Comparison of ENCODE assay signal across 10 cellular contexts in the genomic region with DNA sequence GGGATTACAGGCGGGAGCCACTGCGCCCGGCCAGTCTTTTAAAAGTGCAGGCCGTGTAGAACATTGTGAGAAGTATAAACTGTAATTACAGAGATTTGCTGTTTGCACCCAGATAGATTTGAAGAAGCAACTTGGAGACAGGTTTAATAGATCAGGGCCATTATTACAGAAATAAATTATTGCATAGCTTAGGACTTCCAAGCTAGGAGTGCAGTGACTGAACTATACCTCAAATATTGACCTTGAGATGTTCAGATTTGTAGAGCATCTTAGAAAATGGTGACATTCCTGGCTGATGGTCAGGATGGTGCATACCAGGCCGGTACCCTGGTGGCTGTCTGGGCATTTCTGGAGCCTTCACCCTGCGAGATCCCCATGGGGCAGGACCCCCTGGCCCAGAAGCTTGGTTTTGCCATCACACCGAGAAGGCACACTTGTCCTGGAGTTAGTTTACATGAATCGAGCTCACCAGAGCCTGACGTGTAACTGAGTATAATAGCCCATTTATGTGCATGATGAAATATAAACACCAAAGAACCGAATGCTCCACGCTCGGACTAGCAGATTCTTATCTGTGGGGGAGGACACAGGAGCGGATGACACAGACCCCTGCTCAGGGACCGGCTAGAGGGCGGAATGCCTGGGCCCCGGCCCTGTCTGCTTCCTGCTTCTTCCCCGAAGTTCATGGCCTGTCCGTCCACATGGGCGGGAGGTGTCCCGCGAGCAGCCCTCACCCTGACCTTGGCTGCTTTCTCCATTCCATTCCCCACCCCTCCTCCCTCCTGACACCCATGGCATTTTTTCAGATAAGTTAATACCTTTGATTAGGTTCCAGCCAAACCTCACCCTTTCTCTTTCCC. TPM values are rescaled to one million over a fixed set of nuclear protein-coding genes. Genes with fewer than 3 reads are reported as not detected.
A peak's percentile ranks its signal among the peaks of the same experiment; 100 is the strongest.
DNase-seq lines count a peak whose midpoint lies in the region; ATAC-seq and TF ChIP-seq lines count a peak whose summit lies in the region.
"Had no signal": no experiment of that assay in that cellular context is flagged by ENCODE, and none has a peak within 500 bp of the region (broad histone marks: within the 10 kb centered on the region; RNA-seq: fewer than 3 reads in every experiment).

No MANE protein-coding gene starts in this region.

- H2BK5ac ChIP-seq in neuronal stem cell (ENCODE audit: low read length) = no peak overlapping the region

- H2BK120ac ChIP-seq in neuronal stem cell (ENCODE audit: low read depth, low read length) = no peak overlapping the region

- H3K23ac ChIP-seq in neuronal stem cell (ENCODE audit: low read depth, low read length, poor library complexity) = no peak overlapping the region

- TF ChIP-seq CTCF in AG09319 (IDR thresholded peaks at IDR 0.05; ENCODE audit: low read depth, low read length) = no peak
- TF ChIP-seq CTCF in omental fat pad (IDR thresholded peaks at IDR 0.05) = no peak

- H2BK15ac ChIP-seq in neuronal stem cell (ENCODE audit: low read length) = no peak overlapping the region

- H3K4me1 ChIP-seq in neuronal stem cell (ENCODE audit: control insufficient read depth in 2 of 2, insufficient read depth in 1 of 2, low read depth in 1 of 2, low read length in 2 of 2) = peaks cover 4 to 6% of the 10 kb centered on the region in 2 donors

- H3K27me3 ChIP-seq in neuronal stem cell (ENCODE audit: control insufficient read depth in 3 of 3, insufficient read depth in 3 of 3, low read depth in 1 of 3, low read length in 3 of 3) = no peaks in the 10 kb centered on the region

- H3K4ac ChIP-seq in neuronal stem cell (ENCODE audit: low read length) = no peak overlapping the region

- H3K36me3 ChIP-seq in neuronal stem cell (replicated peaks in 1 of 2; ENCODE audit: control insufficient read depth in 2 of 2, insufficient read depth in 2 of 2, low read length in 2 of 2) = peaks cover 5 to 14% of the 10 kb centered on the region in 2 donors

- H3K79me1 ChIP-seq in neuronal stem cell (ENCODE audit: low read depth, low read length) = no peaks in the 10 kb centered on the region

- H3K4me3 ChIP-seq in neuronal stem cell (ENCODE audit: low read length in 2 of 2) = no peak overlapping the region

- no peak overlapping the region for H2AFZ ChIP-seq in neuronal stem cell (ENCODE audit: low read length)

- no peak overlapping the region for H3K4me2 ChIP-seq in neuronal stem cell (ENCODE audit: insufficient read depth, low read length, poor library complexity, severe bottlenecking)

- no peak overlapping the region for H4K8ac ChIP-seq in neuronal stem cell (ENCODE audit: low read depth, low read length)

- ATAC-seq in omental fat pad (ENCODE audit: low FRiP score) (peak; percentile 45), GM18502 (IDR thresholded peaks at IDR 0.05; ENCODE audit: poor library complexity, unreplicated experiment) (no peak)
- ATAC-seq: activated CD8-positive, alpha-beta T cell treated with anti-CD3 and anti-CD28 coated beads for 36 hours had no signal

- no peak overlapping the region for H3K14ac ChIP-seq in neuronal stem cell (ENCODE audit: low read length)

- no peak overlapping the region for H3K9ac ChIP-seq in neuronal stem cell (ENCODE audit: low read depth, low read length, poor library complexity)

- H3K18ac ChIP-seq in neuronal stem cell (ENCODE audit: low read length) = no peak overlapping the region

- peak; percentile 25 for DNase-seq in AG09319 (ENCODE audit: extremely low read depth, low read depth)
- DNase-seq in SK-N-DZ (ENCODE audit: low spot score) = peak; percentile 39
- DNase-seq in fibroblast of the conjunctiva (ENCODE audit: low read depth) = peak; percentile 37
- no peak for DNase-seq in omental fat pad (ENCODE audit: low spot score)
- DNase-seq in nucleus accumbens (lab: John Stamatoyannopoulos, UW) = no peak
- DNase-seq in neuronal stem cell (ENCODE audit: low spot score) = no peak
- DNase-seq in iPS-NIHi7 (ENCODE audit: extremely low spot score) = no peak
- DNase-seq: activated CD8-positive, alpha-beta T cell treated with anti-CD3 and anti-CD28 coated beads for 36 hours; H7 had no signal

- H2AK5ac ChIP-seq in neuronal stem cell (ENCODE audit: low read depth, low read length) = no peak overlapping the region

- H2BK12ac ChIP-seq in neuronal stem cell (ENCODE audit: low read length) = no peak overlapping the region

- no peaks in the 10 kb centered on the region for H3K9me3 ChIP-seq in neuronal stem cell (replicated peaks in 1 of 2; ENCODE audit: control insufficient read depth in 2 of 2, insufficient read depth in 1 of 2, low read depth in 1 of 2, low read length in 2 of 2)

- WGBS in neuronal stem cell (ENCODE audit: extremely low coverage in 2 of 2, insufficient read length in 2 of 2, insufficient replicate concordance in 1 of 2), 2 donors = no CpG with 5 or more reads among the region's 21 CpGs

- H3K27ac ChIP-seq in neuronal stem cell (replicated peaks; ENCODE audit: low read length) = no peak overlapping the region

- H4K91ac ChIP-seq in neuronal stem cell (ENCODE audit: low read depth, low read length, poor library complexity) = no peak overlapping the region

RNA-seq across cellular contexts. Expression of gene CCDC40, which starts 32.1 kb away (rescaled TPM):
- 3.7 and 10.0 TPM in 2 replicates for polyA plus RNA-seq in SK-N-DZ (2014; cell fraction: cytosol; rRNA removed)
- 11.1 and 13.7 TPM in 2 replicates for polyA plus RNA-seq in SK-N-DZ (2014; cell fraction: nucleus; rRNA removed)
- total RNA-seq in omental fat pad = 1 to 10 TPM; 3.5 to 8.8 (median 5.3) TPM
- 5.8 TPM for polyA plus RNA-seq in neuronal stem cell (2013, experiment 1 of 2)
- 6.3 TPM for polyA plus RNA-seq in neuronal stem cell (2013, experiment 2 of 2)

RNA-seq across cellular contexts. Expression of gene GAA, which starts 32.9 kb away (rescaled TPM):
- polyA plus RNA-seq in SK-N-DZ (2014; cell fraction: cytosol; rRNA removed) = 97.9 and 111 TPM in 2 replicates
- 787 and 878 TPM in 2 replicates for polyA plus RNA-seq in SK-N-DZ (2014; cell fraction: nucleus; rRNA removed)
- 10 to 100 TPM; 52.8 to 83.0 (median 64.8) TPM for total RNA-seq in omental fat pad
- 50.1 TPM for polyA plus RNA-seq in neuronal stem cell (2013, experiment 1 of 2)
- polyA plus RNA-seq in neuronal stem cell (2013, experiment 2 of 2) = 49.6 TPM

RNA-seq across cellular contexts. Expression of gene TBC1D16, which starts 32.9 kb away (rescaled TPM):
- 29.6 and 30.0 TPM in 2 replicates for polyA plus RNA-seq in SK-N-DZ (2014; cell fraction: cytosol; rRNA removed)
- polyA plus RNA-seq in SK-N-DZ (2014; cell fraction: nucleus; rRNA removed) = 20.4 and 25.5 TPM in 2 replicates
- 10 to 100 TPM; 46.1 to 97.9 (median 65.3) TPM for total RNA-seq in omental fat pad
- polyA plus RNA-seq in neuronal stem cell (2013, experiment 1 of 2) = 23.3 TPM
- polyA plus RNA-seq in neuronal stem cell (2013, experiment 2 of 2) = 22.9 TPM

Comparison
In these comparisons a context has a peak if more than half of its experiments do, and no peak if none do; other contexts are left out.
1. DNase-seq: peak in AG09319 (single experiment), SK-N-DZ (single experiment) and fibroblast of the conjunctiva (single experiment); none in omental fat pad (single experiment), nucleus accumbens (0 of 56), neuronal stem cell (single experiment) and iPS-NIHi7 (single experiment).